Comparison of ENCODE assay signal across 8 cellular contexts in genomic region chr10:119542357-119542989, GRCh38. TPM values are rescaled to one million over a fixed set of nuclear protein-coding genes. Genes with fewer than 3 reads are reported as not detected.
A peak's percentile ranks its signal among the peaks of the same experiment; 100 is the strongest.
DNase-seq lines count a peak whose midpoint lies in the region; ATAC-seq and TF ChIP-seq lines count a peak whose summit lies in the region.

Gene RGS10, minus strand, starts transcription at chr10:119542719. Its CDS starts 81 bp downstream, at chr10:119542638.

- peaks cover 13% of the 10 kb centered on the region for H3K36me3 Mint-ChIP-seq in activated naive CD4-positive, alpha-beta T cell treated with anti-CD3 and anti-CD28 coated beads, Interleukin-2, amount 10 ng/mL, durations not matched to agents 7 days and 5 days

- WGBS in psoas muscle, 3 donors, result 1% methylated on average over 35 to 76 of the region's 77 CpGs
- under 1% methylated on average over 74 of the region's 77 CpGs for WGBS in urinary bladder

- H3K4me3 Mint-ChIP-seq in activated naive CD4-positive, alpha-beta T cell treated with anti-CD3 and anti-CD28 coated beads, Interleukin-2, amount 10 ng/mL, durations not matched to agents 7 days and 5 days, result peak within 1 kb of the TSS; percentile 91

- CTCF ChIA-PET in activated naive CD4-positive, alpha-beta T cell treated with anti-CD3 and anti-CD28 coated beads, Interleukin-2, amount 10 ng/mL, durations not matched to agents 7 days and 5 days (lab: Charles Lee), result interaction anchor here (0.9 to 3.8 kb wide), 16 partner anchors 13 to 343 kb away, joined by 3 to 33 read pairs (median 4); no protein-coding TSS in a partner anchor

- no peaks in the 10 kb centered on the region for H3K9me3 ChIP-seq in psoas muscle

- H3K27me3 Mint-ChIP-seq in activated naive CD4-positive, alpha-beta T cell treated with anti-CD3 and anti-CD28 coated beads, Interleukin-2, amount 10 ng/mL, durations not matched to agents 7 days and 5 days, result peaks cover 19% of the 10 kb centered on the region

- peak within 1 kb of the TSS; percentile 82 for H3K4me3 ChIP-seq in psoas muscle
- H3K4me3 ChIP-seq in urinary bladder (ENCODE audit: low read depth, low read length), result peak within 1 kb of the TSS; percentile 81

- peaks cover 0 to 11% (median 4%) of the 10 kb centered on the region in 3 donors for H3K27me3 ChIP-seq in psoas muscle (ENCODE audit: insufficient read depth in 3 of 3, low read length in 2 of 3)

- H3K36me3 ChIP-seq in psoas muscle (ENCODE audit: insufficient read depth in 1 of 2, low read depth in 1 of 2), result no peaks in the 10 kb centered on the region
- H3K36me3 ChIP-seq in urinary bladder (ENCODE audit: insufficient read depth), result no peaks in the 10 kb centered on the region

- H3K27ac ChIP-seq in psoas muscle, result peak within 1 kb of the TSS; percentile 65
- peak within 1 kb of the TSS; percentile 30 for H3K27ac ChIP-seq in urinary bladder (ENCODE audit: low read depth)

- intact Hi-C loops in cardiac septum (cut with DNase I), result loop anchor here (5.0 to 10.0 kb wide), 2 partner anchors 98 to 345 kb away; no protein-coding TSS in a partner anchor
- intact Hi-C loops in psoas muscle (cut with DNase I), result loop anchor here in 1 of 2 donors (5.0 kb wide), 1 partner anchor 345 kb away; no protein-coding TSS in a partner anchor

- TF ChIP-seq CTCF in psoas muscle (IDR thresholded peaks at IDR 0.05), result no peak

- peak; percentile 60 for ATAC-seq in GM19395 (IDR thresholded peaks at IDR 0.05; ENCODE audit: unreplicated experiment)
- peak; percentile 67 for ATAC-seq in HG03521 (IDR thresholded peaks at IDR 0.05; ENCODE audit: unreplicated experiment)
- peak; percentile 86 to 89 (median 87) for ATAC-seq in psoas muscle

- H3K4me1 Mint-ChIP-seq in activated naive CD4-positive, alpha-beta T cell treated with anti-CD3 and anti-CD28 coated beads, Interleukin-2, amount 10 ng/mL, durations not matched to agents 7 days and 5 days, result peaks cover 50% of the 10 kb centered on the region

- DNase-seq in CD1c-positive myeloid dendritic cell (ENCODE audit: extremely low spot score) (peak; percentile 90), SK-N-DZ (ENCODE audit: low spot score) (peak; percentile 72), cardiac septum (ENCODE audit: low spot score) (peak; percentile 84), psoas muscle (peak; percentile 75 to 86)
- peak; percentile 92 for DNase-seq in activated naive CD4-positive, alpha-beta T cell treated with anti-CD3 and anti-CD28 coated beads, Interleukin-2, amount 10 ng/mL, durations not matched to agents 7 days and 5 days

- H3K27ac Mint-ChIP-seq in activated naive CD4-positive, alpha-beta T cell treated with anti-CD3 and anti-CD28 coated beads, Interleukin-2, amount 10 ng/mL, durations not matched to agents 7 days and 5 days, result peak within 1 kb of the TSS; percentile 94

- H3K4me1 ChIP-seq in psoas muscle (no peaks in the 10 kb centered on the region), urinary bladder (ENCODE audit: insufficient read depth) (no peaks in the 10 kb centered on the region)

- H3K9me3 Mint-ChIP-seq in activated naive CD4-positive, alpha-beta T cell treated with anti-CD3 and anti-CD28 coated beads, Interleukin-2, amount 10 ng/mL, durations not matched to agents 7 days and 5 days, result no peaks in the 10 kb centered on the region

RNA-seq across cellular contexts. Expression of gene RGS10, which starts in this region (rescaled TPM):
- 42.3 and 49.8 TPM in 2 replicates for polyA plus RNA-seq in SK-N-DZ (2014; cell fraction: cytosol; rRNA removed)
- 26.4 and 34.4 TPM in 2 replicates for polyA plus RNA-seq in SK-N-DZ (2014; cell fraction: nucleus; rRNA removed)
- total RNA-seq in cardiac septum, result 3.2 TPM
- total RNA-seq in psoas muscle, result 10 to 100 TPM in 3 of 4 donors, 1 to 10 TPM in 1; 5.7 to 28.4 (median 12.6) TPM
- polyA plus RNA-seq in psoas muscle, result 1 to 10 TPM; 4.2 to 9.5 (median 7.4) TPM
- total RNA-seq in urinary bladder, result 62.4 TPM
- 44.8 TPM for polyA plus RNA-seq in urinary bladder

Comparison
In these comparisons a context has a peak if more than half of its experiments do, and no peak if none do; other contexts are left out.
1. Peak in every context shown above with its lines: DNase-seq, ATAC-seq, H3K4me3 ChIP-seq and H3K27ac ChIP-seq.